13 cellular contexts compared by ENCODE assay signal in genomic region chr17:180380-181212, GRCh38. TPM values are rescaled to one million over a fixed set of nuclear protein-coding genes. Genes with fewer than 3 reads are reported as not detected.
A peak's percentile ranks its signal among the peaks of the same experiment; 100 is the strongest.
DNase-seq lines count a peak whose midpoint lies in the region; ATAC-seq and TF ChIP-seq lines count a peak whose summit lies in the region.
"Had no signal": no experiment of that assay in that cellular context is flagged by ENCODE, and none has a peak within 500 bp of the region (broad histone marks: within the 10 kb centered on the region; RNA-seq: fewer than 3 reads in every experiment).

No MANE protein-coding gene starts in this region.

- H3K9ac ChIP-seq in HUES6 (ENCODE audit: low read length) (peak overlapping the region; percentile 61), smooth muscle cell (ENCODE audit: low read depth) (no peak overlapping the region)

- H3K36me3 Mint-ChIP-seq in T-helper 17 cell (ENCODE audit: low read depth) = no peaks in the 10 kb centered on the region
- H3K36me3 Mint-ChIP-seq: activated CD8-positive, alpha-beta memory T cell treated with anti-CD3 and anti-CD28 coated beads, Interleukin-2, amount 10 ng/mL, durations not matched to agents 7 days and 5 days had no signal

- no peaks in the 10 kb centered on the region for H3F3A ChIP-seq in smooth muscle cell (ENCODE audit: low read depth)

- H3K27me3 Mint-ChIP-seq in T-helper 17 cell = peaks cover 48% of the 10 kb centered on the region

- DNase-seq in dorsolateral prefrontal cortex = peak in 1 of 10 donors; percentile 27
- DNase-seq in left kidney (ENCODE audit: low read depth, low spot score) = peak; percentile 65
- no peak for DNase-seq in smooth muscle cell (lab: John Stamatoyannopoulos, UW; ENCODE audit: unreplicated experiment)
- DNase-seq in T-helper 17 cell = no peak
- no peak for DNase-seq in NK-92 treated with Interleukin-12 subunit alpha and Interleukin-12 subunit beta, amount 100 ng/mL, for 24 hours (lab: John Stamatoyannopoulos, UW)
- DNase-seq in G401 (ENCODE audit: low spot score) = no peak
- DNase-seq: activated CD8-positive, alpha-beta memory T cell treated with anti-CD3 and anti-CD28 coated beads, Interleukin-2, amount 10 ng/mL, durations not matched to agents 7 days and 5 days; brain microvascular endothelial cell; foreskin melanocyte had no signal

- WGBS in smooth muscle cell (ENCODE audit: low lambda C conversion rate) = 0% methylated on average over 21 of the region's 109 CpGs

- H3K27ac ChIP-seq in HUES6 (ENCODE audit: low read depth, low read length) (no peak overlapping the region; the same call in 1 of the 2 replicates), dorsolateral prefrontal cortex (peak overlapping the region in 12 of 59 donors; percentile 2 to 71 (median 25)), smooth muscle cell (ENCODE audit: low read depth) (no peak overlapping the region)
- H3K27ac ChIP-seq: brain microvascular endothelial cell had no signal

- H3K79me2 ChIP-seq in smooth muscle cell (ENCODE audit: low read depth) = no peaks in the 10 kb centered on the region

- peak overlapping the region; percentile 43 for H2AFZ ChIP-seq in smooth muscle cell (ENCODE audit: low read depth)

- H3K4me1 Mint-ChIP-seq in T-helper 17 cell = peaks cover 9% of the 10 kb centered on the region

- no peaks in the 10 kb centered on the region for H4K20me1 ChIP-seq in smooth muscle cell (ENCODE audit: low read depth)

- intact Hi-C loops in dorsolateral prefrontal cortex (cut with DNase I) = no loop called here

- ATAC-seq in T-helper 17 cell (no peak), HG03159 (IDR thresholded peaks at IDR 0.05; ENCODE audit: unreplicated experiment) (no peak)

- H3K27me3 ChIP-seq in HUES6 (ENCODE audit: control insufficient read depth, insufficient read depth, low read length) (peaks cover 83% of the 10 kb centered on the region), dorsolateral prefrontal cortex (peaks cover 0 to 29% (median 14%) of the 10 kb centered on the region in 45 donors), smooth muscle cell (ENCODE audit: low read depth) (peaks cover 69% of the 10 kb centered on the region)

- in situ Hi-C loops in G401 (cut with HindIII; ENCODE audit: low sequenced_read_pairs) = no loop called here

- no peaks in the 10 kb centered on the region for H3K9me3 ChIP-seq in HUES6 (ENCODE audit: control insufficient read depth, insufficient read depth, low read depth, low read length)
- no peaks in the 10 kb centered on the region for H3K9me3 ChIP-seq in smooth muscle cell (replicated peaks; ENCODE audit: low read depth)
- no peaks in the 10 kb centered on the region for H3K9me3 ChIP-seq in T-helper 17 cell (ENCODE audit: control insufficient read depth, low read length, poor library complexity, severe bottlenecking)

- H3K4me2 ChIP-seq in smooth muscle cell = peak overlapping the region; percentile 86

- TF ChIP-seq CTCF in dorsolateral prefrontal cortex (IDR thresholded peaks at IDR 0.05 in 54 of 56, conservative IDR thresholded peaks at IDR 0.05 in 2 of 56; ENCODE audit: low read depth in 1 of 56, partially characterized antibody in 56 of 56) (no peak), smooth muscle cell (IDR thresholded peaks at IDR 0.05; ENCODE audit: borderline replicate concordance, insufficient read depth, poor library complexity, severe bottlenecking) (no peak)

- no peak overlapping the region for H3K4me3 Mint-ChIP-seq in T-helper 17 cell
- H3K4me3 Mint-ChIP-seq: activated CD8-positive, alpha-beta memory T cell treated with anti-CD3 and anti-CD28 coated beads, Interleukin-2, amount 10 ng/mL, durations not matched to agents 7 days and 5 days had no signal

- H3K4me3 ChIP-seq in HUES6 (ENCODE audit: low read depth, low read length) = peak overlapping the region; percentile 65
- peak overlapping the region in 58 of 59 donors; percentile 9 to 68 (median 51) for H3K4me3 ChIP-seq in dorsolateral prefrontal cortex
- peak overlapping the region; percentile 49 for H3K4me3 ChIP-seq in smooth muscle cell

- H3K36me3 ChIP-seq in HUES6 (ENCODE audit: control insufficient read depth, insufficient read depth, low read length) (no peaks in the 10 kb centered on the region), smooth muscle cell (ENCODE audit: low read depth) (no peaks in the 10 kb centered on the region)
- H3K36me3 ChIP-seq: brain microvascular endothelial cell had no signal

- peaks cover 16% of the 10 kb centered on the region for H3K4me1 ChIP-seq in HUES6 (ENCODE audit: control insufficient read depth, insufficient read depth, low read length)
- peaks cover 3% of the 10 kb centered on the region for H3K4me1 ChIP-seq in smooth muscle cell (ENCODE audit: low read depth)

- no peak overlapping the region for H3K27ac Mint-ChIP-seq in T-helper 17 cell
- H3K27ac Mint-ChIP-seq: activated CD8-positive, alpha-beta memory T cell treated with anti-CD3 and anti-CD28 coated beads, Interleukin-2, amount 10 ng/mL, durations not matched to agents 7 days and 5 days; nephron had no signal

RNA-seq across cellular contexts. Expression of gene DOC2B, which starts 0.9 kb away (rescaled TPM):
- 10 to 100 TPM in 119 of 120 experiments, 1 to 10 TPM in 1; 5.6 to 56.3 (median 27.1) TPM for total RNA-seq in dorsolateral prefrontal cortex
- total RNA-seq in smooth muscle cell = 0.27 TPM in 2 replicates
- 0.24 and 0.48 TPM in 2 replicates for polyA plus RNA-seq in smooth muscle cell
- under 1 TPM; 0.18 to 0.40 TPM for total RNA-seq in T-helper 17 cell
- total RNA-seq in G401 (2014; rRNA removed; shearing (Covaris generic)) = not detected in 2 replicates
- total RNA-seq: HT-29 had no signal

RNA-seq across cellular contexts. Expression of gene SCGB1C2, which starts 43.2 kb away (rescaled TPM):
- not detected for total RNA-seq in dorsolateral prefrontal cortex
- not detected in 2 replicates for total RNA-seq in smooth muscle cell
- polyA plus RNA-seq in smooth muscle cell = not detected in 2 replicates
- total RNA-seq in T-helper 17 cell = not detected
- not detected in 2 replicates for total RNA-seq in G401 (2014; rRNA removed; shearing (Covaris generic))
- total RNA-seq: activated CD8-positive, alpha-beta memory T cell treated with anti-CD3 and anti-CD28 coated beads, Interleukin-2, amount 10 ng/mL, durations not matched to agents 7 days and 5 days; HT-29 had no signal
